23 cellular contexts compared by ENCODE assay signal in the genomic region with DNA sequence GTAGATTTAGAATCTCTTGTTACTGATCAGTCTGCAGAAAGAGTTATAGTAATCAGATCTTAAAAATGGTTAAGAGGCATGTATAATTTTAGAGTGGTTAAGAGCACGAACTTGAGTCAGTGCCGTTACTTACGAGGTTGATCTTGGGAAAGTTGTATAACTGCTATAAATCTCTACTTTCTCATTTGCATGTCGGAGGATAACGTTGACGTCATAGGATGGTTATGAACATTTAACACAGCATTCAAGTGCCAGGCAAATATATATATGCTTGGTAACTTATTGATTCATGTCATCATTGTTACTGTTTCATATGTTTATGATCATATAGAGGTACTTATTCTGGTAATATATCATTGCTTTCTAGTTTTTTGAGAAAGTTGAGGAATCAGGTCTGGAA.
"Had no signal": no experiment of that assay in that cellular context is flagged by ENCODE, and none has a peak within 500 bp of the region (broad histone marks: within the 10 kb centered on the region; RNA-seq: fewer than 3 reads in every experiment).

No MANE protein-coding gene starts in this region.

- H3K4me3 ChIP-seq: SJSA1 had no signal

- H3K4me1 ChIP-seq: SJSA1 had no signal

- H3K9ac ChIP-seq: SK-N-SH had no signal

- H3K9me3 ChIP-seq: SJSA1, SK-N-SH had no signal

- FAIRE-seq: HTR-8/SVneo, RCC 7860 had no signal

- H3K4me2 ChIP-seq: SK-N-SH had no signal

- H3K36me3 ChIP-seq: SJSA1 had no signal

- H3K27ac ChIP-seq: HL-60, SJSA1 had no signal

- DNase-seq: KBM-7, MV-4-11, NCI-H1048, NCI-H1105, NCI-H1417, NCI-H1436 treated with DMSO at 0.1 percent for 48 hours, NCI-H1694, NCI-H187 treated with DMSO at 0.1 percent for 48 hours, NCI-H2029 treated with DMSO at 0.1 percent for 48 hours, NCI-H2171 treated with DMSO at 0.1 percent for 48 hours, NCI-H345, NCI-H524 treated with DMSO at 0.1 percent for 48 hours, NCI-H69, NCI-H774, Right ventricle myocardium superior, RPMI8226, SIG-M5, SK-N-SH, SW 1271 had no signal
